ENCODE assay signal across 23 cellular contexts in genomic region chr1:77085109-77085508, GRCh38.
DNase-seq lines count a peak whose midpoint lies in the region; ATAC-seq, FAIRE-seq and TF ChIP-seq lines count a peak whose summit lies in the region.
"Had no signal": no experiment of that assay in that cellular context is flagged by ENCODE, and none has a peak within 500 bp of the region (broad histone marks: within the 10 kb centered on the region; RNA-seq: fewer than 3 reads in every experiment).

No MANE protein-coding gene starts in this region.

- no peaks in the 10 kb centered on the region for H3K79me2 ChIP-seq in HepG2 (ENCODE audit: insufficient read depth, low read length)

- H3K4me1 ChIP-seq in liver (ENCODE audit: control insufficient read depth in 4 of 4, insufficient read depth in 4 of 4, low read length in 3 of 4) = peaks cover 0 to 7% (median 3%) of the 10 kb centered on the region in 4 donors
- no peaks in the 10 kb centered on the region for H3K4me1 ChIP-seq in HepG2 (ENCODE audit: insufficient read depth, low read length)
- H3K4me1 ChIP-seq: A549, Caco-2 had no signal

- H3K4me3 ChIP-seq in liver (ENCODE audit: low read depth in 1 of 3, low read length in 3 of 3) (no peak overlapping the region), HepG2 (replicated peaks in 1 of 3; ENCODE audit: insufficient read depth in 1 of 3, low read depth in 2 of 3, low read length in 3 of 3) (no peak overlapping the region), retinal pigment epithelial cell (ENCODE audit: low read length) (no peak overlapping the region)
- H3K4me3 ChIP-seq: A549, GM23338 had no signal

- TF ChIP-seq CTCF in liver (IDR thresholded peaks at IDR 0.05; ENCODE audit: low read depth, low read length, missing input control) = no peak
- TF ChIP-seq CTCF in HepG2 (CRISPR knock-in tag; IDR thresholded peaks at IDR 0.05) = no peak
- TF ChIP-seq CTCF in retinal pigment epithelial cell (conservative IDR thresholded peaks at IDR 0.05; ENCODE audit: low read depth, low read length) = peak; percentile 3

- no peak overlapping the region for H3K27ac ChIP-seq in liver (ENCODE audit: low read depth in 1 of 2, low read length in 2 of 2)
- no peak overlapping the region for H3K27ac ChIP-seq in HepG2 (ENCODE audit: extremely low read length, insufficient read depth, low read length)
- H3K27ac ChIP-seq: 22Rv1, A549, C4-2B had no signal

- H3K4me2 ChIP-seq in HepG2 (ENCODE audit: low read depth, low read length) = no peak overlapping the region
- H3K4me2 ChIP-seq: A549, GM23338 had no signal

- POLR2A ChIA-PET in HepG2 (lab: Yijun Ruan, JAX) = no interaction called here
- POLR2A ChIA-PET in activated CD4-positive, alpha-beta memory T cell treated with anti-CD3 and anti-CD28 coated beads, Interleukin-2, amount 10 ng/mL, durations not matched to agents 7 days and 5 days (lab: Charles Lee) = no interaction called here

- H3K27me3 Mint-ChIP-seq in activated CD4-positive, alpha-beta memory T cell treated with anti-CD3 and anti-CD28 coated beads, Interleukin-2, amount 10 ng/mL, durations not matched to agents 7 days and 5 days = no peaks in the 10 kb centered on the region
- H3K27me3 Mint-ChIP-seq: CD4-positive, alpha-beta T cell had no signal

- H3K36me3 Mint-ChIP-seq in activated CD4-positive, alpha-beta memory T cell treated with anti-CD3 and anti-CD28 coated beads, Interleukin-2, amount 10 ng/mL, durations not matched to agents 7 days and 5 days (ENCODE audit: low read depth) = no peaks in the 10 kb centered on the region

- H3K27ac Mint-ChIP-seq in activated CD4-positive, alpha-beta memory T cell treated with anti-CD3 and anti-CD28 coated beads, Interleukin-2, amount 10 ng/mL, durations not matched to agents 7 days and 5 days = no peak overlapping the region
- H3K27ac Mint-ChIP-seq: CD4-positive, alpha-beta T cell; GM23338; HFFc6 had no signal

- peaks cover 0 to 2% (median 0%) of the 10 kb centered on the region in 4 donors for H3K36me3 ChIP-seq in liver (ENCODE audit: control insufficient read depth in 4 of 4, insufficient read depth in 3 of 4, low read depth in 1 of 4, low read length in 3 of 4)
- H3K36me3 ChIP-seq in HepG2 (replicated peaks in 1 of 2; ENCODE audit: control insufficient read depth in 1 of 2, insufficient read depth in 2 of 2, low read length in 2 of 2) = no peaks in the 10 kb centered on the region

- CTCF ChIA-PET in HepG2 (lab: Yijun Ruan, JAX; ENCODE audit: low intra/inter-chr PET ratio, low total read pairs) = no interaction called here
- CTCF ChIA-PET in activated CD4-positive, alpha-beta memory T cell treated with anti-CD3 and anti-CD28 coated beads, Interleukin-2, amount 10 ng/mL, durations not matched to agents 7 days and 5 days (lab: Charles Lee) = no interaction called here

- DNase-seq in HepG2 (ENCODE audit: low spot score) = no peak
- no peak for DNase-seq in left lobe of liver (ENCODE audit: low spot score)
- DNase-seq in retinal pigment epithelial cell (ENCODE audit: low read depth) = no peak
- no peak for DNase-seq in activated CD4-positive, alpha-beta memory T cell treated with anti-CD3 and anti-CD28 coated beads, Interleukin-2, amount 10 ng/mL, durations not matched to agents 7 days and 5 days
- DNase-seq: AML-193; Caco-2; CD4-positive, alpha-beta T cell; DMS153; DMS79; GDM1; HFFc6 had no signal

- TF ChIP-seq RAD21 in liver (IDR thresholded peaks at IDR 0.05) = no peak
- TF ChIP-seq RAD21 in HepG2 (CRISPR knock-in tag; IDR thresholded peaks at IDR 0.05) = no peak

- H3K9me3 ChIP-seq in liver (ENCODE audit: control insufficient read depth in 4 of 4, low read length in 3 of 4) (no peaks in the 10 kb centered on the region), HepG2 (ENCODE audit: low read length) (no peaks in the 10 kb centered on the region)
- H3K9me3 ChIP-seq: A549, Caco-2 had no signal

- WGBS in liver = 49% methylated on average over 1 of the region's 1 CpG
- WGBS in HepG2 (ENCODE audit: low lambda C conversion rate) = 71% methylated on average over 1 of the region's 1 CpG

- intact Hi-C loops in HepG2 (cut with micrococcal nuclease; ENCODE audit: unreplicated experiment) = no loop called here

- no peak overlapping the region for H3K4me3 Mint-ChIP-seq in activated CD4-positive, alpha-beta memory T cell treated with anti-CD3 and anti-CD28 coated beads, Interleukin-2, amount 10 ng/mL, durations not matched to agents 7 days and 5 days
- H3K4me3 Mint-ChIP-seq: CD4-positive, alpha-beta T cell; GM23338; HFFc6; IgD-negative memory B cell had no signal

- H3K9me3 Mint-ChIP-seq in activated CD4-positive, alpha-beta memory T cell treated with anti-CD3 and anti-CD28 coated beads, Interleukin-2, amount 10 ng/mL, durations not matched to agents 7 days and 5 days = no peaks in the 10 kb centered on the region
- H3K9me3 Mint-ChIP-seq: CD4-positive, alpha-beta T cell; GM23338; HFFc6; IgD-negative memory B cell had no signal

- TF ChIP-seq POLR2A in HepG2 (IDR thresholded peaks at IDR 0.05; ENCODE audit: insufficient read depth in 1 of 2, low read depth in 2 of 2, low read length in 2 of 2) = no peak

- in situ Hi-C loops in HepG2 (cut with HindIII; ENCODE audit: extremely low pct_ligation_motif_present, low pct_unique_long_range_greater_than_20kb) = no loop called here

- no peaks in the 10 kb centered on the region for H3K27me3 ChIP-seq in liver (ENCODE audit: control insufficient read depth in 4 of 4, insufficient read depth in 4 of 4, low read length in 3 of 4)
- H3K27me3 ChIP-seq in HepG2 (ENCODE audit: control insufficient read depth in 1 of 2, insufficient read depth in 2 of 2, low read length in 2 of 2) = no peaks in the 10 kb centered on the region

- no peak for FAIRE-seq in HepG2 (lab: Jason Lieb, UNC)
- FAIRE-seq: A549, GM12892, GM18507, H54, HTR-8/SVneo had no signal

- ATAC-seq in HepG2 = no peak
- ATAC-seq in left lobe of liver = peak; percentile 78
- no peak for ATAC-seq in GM21825 (IDR thresholded peaks at IDR 0.05; ENCODE audit: unreplicated experiment)
- no peak for ATAC-seq in HG03139 (IDR thresholded peaks at IDR 0.05; ENCODE audit: unreplicated experiment)
- ATAC-seq: A549, GM23338 had no signal

- H4K20me1 ChIP-seq in HepG2 (ENCODE audit: insufficient read depth, low read length) = no peaks in the 10 kb centered on the region

- H3K4me1 Mint-ChIP-seq in activated CD4-positive, alpha-beta memory T cell treated with anti-CD3 and anti-CD28 coated beads, Interleukin-2, amount 10 ng/mL, durations not matched to agents 7 days and 5 days = no peaks in the 10 kb centered on the region
- H3K4me1 Mint-ChIP-seq: IgD-negative memory B cell had no signal

- H3K9ac ChIP-seq in liver (ENCODE audit: low read depth in 1 of 2, low read length in 2 of 2) (no peak overlapping the region), HepG2 (ENCODE audit: insufficient read depth, low read depth, low read length) (no peak overlapping the region)

- no peak for TF ChIP-seq EP300 in HepG2 (IDR thresholded peaks at IDR 0.05; ENCODE audit: low read depth in 2 of 2, low read length in 2 of 2)
- TF ChIP-seq EP300 in HepG2 (CRISPR knock-in tag; IDR thresholded peaks at IDR 0.05; ENCODE audit: borderline replicate concordance) = no peak

- BruUV-seq in HepG2 (replicated peaks; lab: Mats Ljungman, UMichigan) = no TSS peak

- H2AFZ ChIP-seq in HepG2 (ENCODE audit: low read length) = no peak overlapping the region
- H2AFZ ChIP-seq: GM23338 had no signal

TF ChIP-seq in liver, 16 proteins besides CTCF, POLR2A, EP300 and RAD21:
- TF ChIP-seq, protein P1, sequence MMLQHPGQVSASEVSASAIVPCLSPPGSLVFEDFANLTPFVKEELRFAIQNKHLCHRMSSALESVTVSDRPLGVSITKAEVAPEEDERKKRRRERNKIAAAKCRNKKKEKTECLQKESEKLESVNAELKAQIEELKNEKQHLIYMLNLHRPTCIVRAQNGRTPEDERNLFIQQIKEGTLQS (IDR thresholded peaks at IDR 0.05) = no peak
- TF ChIP-seq NR2F2 (IDR thresholded peaks at IDR 0.05) = no peak
- peak; percentile 12 for TF ChIP-seq RXRA (IDR thresholded peaks at IDR 0.05)
- no peak for TF ChIP-seq HNF4G (IDR thresholded peaks at IDR 0.05)
- peak; percentile 41 to 43 for TF ChIP-seq HNF4A (conservative IDR thresholded peaks at IDR 0.05)
- TF ChIP-seq EGR1 (IDR thresholded peaks at IDR 0.05; ENCODE audit: low read depth in 2 of 2) = no peak

TF ChIP-seq in HepG2, 621 proteins besides CTCF, POLR2A, EP300 and RAD21:
- TF ChIP-seq TCF7 (IDR thresholded peaks at IDR 0.05; ENCODE audit: low read depth) = no peak
- no peak for TF ChIP-seq ZKSCAN5 (CRISPR knock-in tag; IDR thresholded peaks at IDR 0.05)
- no peak for TF ChIP-seq ZNF547 (CRISPR knock-in tag; IDR thresholded peaks at IDR 0.05)
- no peak for TF ChIP-seq HNRNPUL1 (IDR thresholded peaks at IDR 0.05; ENCODE audit: low read depth, low read length)
- no peak for TF ChIP-seq ZNF841 (CRISPR knock-in tag; IDR thresholded peaks at IDR 0.05; ENCODE audit: borderline replicate concordance)
- TF ChIP-seq ZNF335 (CRISPR knock-in tag; IDR thresholded peaks at IDR 0.05) = no peak
- no peak for TF ChIP-seq ZNF552 (CRISPR knock-in tag; IDR thresholded peaks at IDR 0.05; ENCODE audit: borderline replicate concordance)
